Comparison of ENCODE assay signal across 8 cellular contexts in the genomic region with DNA sequence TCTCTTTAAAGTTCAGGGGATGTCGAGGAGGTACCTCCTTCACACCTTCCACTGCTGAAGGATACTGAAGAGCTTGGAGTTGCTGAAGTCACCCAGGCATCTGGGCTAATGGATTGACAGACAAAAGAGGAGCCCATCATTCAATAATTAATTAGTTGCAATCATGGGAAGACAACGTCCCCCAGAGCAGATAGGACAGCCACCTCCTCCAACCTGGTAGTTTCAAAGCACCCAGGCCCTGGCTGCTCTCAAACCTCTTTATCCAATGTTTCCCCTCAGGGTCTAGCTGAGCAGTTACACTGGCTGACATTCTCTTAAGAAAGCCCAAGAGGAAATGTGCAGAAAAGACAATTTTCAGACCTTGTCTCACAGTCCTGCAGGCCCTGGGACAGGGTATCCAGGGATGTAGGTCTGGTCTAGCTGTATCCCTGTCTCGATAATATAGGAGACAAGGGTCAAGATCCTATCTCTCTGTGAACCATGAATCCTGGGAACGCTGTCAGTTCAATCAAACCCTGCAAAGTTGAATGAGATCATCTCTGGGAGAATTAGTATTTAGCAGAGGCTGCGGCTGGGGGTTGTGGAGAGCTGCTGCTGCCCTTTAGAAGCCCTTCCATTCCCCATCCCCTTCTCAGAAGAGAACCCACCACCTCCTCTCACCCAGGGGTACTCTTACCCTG. TPM values are rescaled to one million over a fixed set of nuclear protein-coding genes. Genes with fewer than 3 reads are reported as not detected.
A peak's percentile ranks its signal among the peaks of the same experiment; 100 is the strongest.
DNase-seq lines count a peak whose midpoint lies in the region; TF ChIP-seq lines count a peak whose summit lies in the region.
"Had no signal": no experiment of that assay in that cellular context is flagged by ENCODE, and none has a peak within 500 bp of the region (broad histone marks: within the 10 kb centered on the region; RNA-seq: fewer than 3 reads in every experiment).

No MANE protein-coding gene starts in this region.

- peak overlapping the region; percentile 78 for H3K4me3 ChIP-seq in GM23248
- H3K4me3 ChIP-seq in PC-9: peak overlapping the region; percentile 94; the same call in 1 of the 2 replicates
- peak overlapping the region; percentile 51 to 53 for H3K4me3 ChIP-seq in prostate gland

- peak overlapping the region; percentile 88 for H3K4me3 Mint-ChIP-seq in glutamatergic neuron (ENCODE audit: unreplicated experiment)

- TSS peak; percentile 53 for BruUV-seq in PC-9 (replicated peaks; lab: Mats Ljungman, UMichigan)

- H3K4me2 ChIP-seq in GM23248 (ENCODE audit: unreplicated experiment) (no peak overlapping the region), PC-9 (peak overlapping the region; percentile 94)

- H3K79me2 ChIP-seq in GM23248 (ENCODE audit: insufficient read depth) (no peaks in the 10 kb centered on the region), PC-9 (ENCODE audit: low read depth) (peaks cover 6% of the 10 kb centered on the region; the same call in 1 of the 2 replicates)

- H3K9ac ChIP-seq in GM23248: no peak overlapping the region

- in situ Hi-C loops in GM23248 (cut with MboI): no loop called here

- POLR2A ChIA-PET in PC-9 (lab: Charles Lee; ENCODE audit: unreplicated experiment): no interaction called here

- 84 to 88% methylated on average over 5 of the region's 5 CpGs for whole genome bisulfite sequencing in GM23248 (ENCODE audit: low coverage in 1 of 2, low lambda C conversion rate in 2 of 2, missing lambda C conversion rate in 2 of 2), 2 experiments
- WGBS in prostate gland: 78% methylated on average over 5 of the region's 5 CpGs

- H3K36me3 Mint-ChIP-seq in glutamatergic neuron (ENCODE audit: unreplicated experiment): no peaks in the 10 kb centered on the region

- H3K9me2 ChIP-seq in GM23248 (ENCODE audit: insufficient read depth): no peaks in the 10 kb centered on the region
- H3K9me2 ChIP-seq in PC-9 (ENCODE audit: insufficient read depth): no peaks in the 10 kb centered on the region

- H3K27ac Mint-ChIP-seq in glutamatergic neuron (ENCODE audit: unreplicated experiment): peak overlapping the region; percentile 80

- intact Hi-C loops in PC-9 (cut with micrococcal nuclease; ENCODE audit: unreplicated experiment): no loop called here
- intact Hi-C loops in prostate gland (cut with DNase I): no loop called here

- H3K4me1 ChIP-seq in GM23248 (ENCODE audit: insufficient read depth) (peaks cover 14% of the 10 kb centered on the region), PC-9 (replicated peaks; ENCODE audit: insufficient read depth) (peaks cover 20% of the 10 kb centered on the region), prostate gland (replicated peaks) (no peaks in the 10 kb centered on the region)

- CTCF ChIA-PET in PC-9 (lab: Charles Lee): no interaction called here

- TF ChIP-seq CTCF in PC-9 (conservative IDR thresholded peaks at IDR 0.05): no peak
- TF ChIP-seq CTCF in glutamatergic neuron (IDR thresholded peaks at IDR 0.05; ENCODE audit: partially characterized antibody, unreplicated experiment): no peak
- TF ChIP-seq CTCF in prostate gland (IDR thresholded peaks at IDR 0.05): no peak

- 0 out of 2 replicates have a peak, but pooled peaks cover 14% of the 10 kb centered on the region for H3F3A ChIP-seq in GM23248 (ENCODE audit: insufficient read depth)
- H3F3A ChIP-seq in PC-9 (ENCODE audit: insufficient read depth, low read depth): peaks cover 8% of the 10 kb centered on the region; the same call in 1 of the 2 replicates

- peaks cover 5% of the 10 kb centered on the region for H3K9me3 Mint-ChIP-seq in glutamatergic neuron (ENCODE audit: unreplicated experiment)

- H3K4me1 Mint-ChIP-seq in glutamatergic neuron (ENCODE audit: low read depth, unreplicated experiment): peaks cover 3% of the 10 kb centered on the region

- no peaks in the 10 kb centered on the region for H3K36me3 ChIP-seq in GM23248 (ENCODE audit: low read depth)
- H3K36me3 ChIP-seq in PC-9 (ENCODE audit: low read depth): no peaks in the 10 kb centered on the region
- H3K36me3 ChIP-seq in prostate gland: no peaks in the 10 kb centered on the region

- no peak overlapping the region for H3K27ac ChIP-seq in GM23248
- H3K27ac ChIP-seq in PC-9: no peak overlapping the region
- peak overlapping the region; percentile 74 to 75 for H3K27ac ChIP-seq in prostate gland

- no peaks in the 10 kb centered on the region for H4K20me1 ChIP-seq in GM23248 (ENCODE audit: insufficient read depth)
- H4K20me1 ChIP-seq in PC-9 (ENCODE audit: insufficient read depth): no peaks in the 10 kb centered on the region

- H3K27me3 ChIP-seq in GM23248 (replicated peaks; ENCODE audit: insufficient read depth): no peaks in the 10 kb centered on the region
- no peaks in the 10 kb centered on the region for H3K27me3 ChIP-seq in PC-9 (ENCODE audit: insufficient read depth, low read depth)
- H3K27me3 ChIP-seq in prostate gland (replicated peaks; ENCODE audit: insufficient read depth): no peaks in the 10 kb centered on the region

- H3K27me3 Mint-ChIP-seq in glutamatergic neuron (ENCODE audit: unreplicated experiment): peaks cover 7% of the 10 kb centered on the region

- H2AFZ ChIP-seq in GM23248: peak overlapping the region; percentile 85; the same call in 1 of the 2 replicates
- peak overlapping the region; percentile 95; the same call in 1 of the 2 replicates for H2AFZ ChIP-seq in PC-9

- H3K9me3 ChIP-seq in GM23248 (ENCODE audit: low read depth) (no peaks in the 10 kb centered on the region), PC-9 (ENCODE audit: insufficient read depth, low read depth) (no peaks in the 10 kb centered on the region), prostate gland (no peaks in the 10 kb centered on the region)

- no peak for TF ChIP-seq POLR2A in prostate gland (IDR thresholded peaks at IDR 0.05)

- DNase-seq in GM23248 (no peak), PC-9 (peak in 1 of 2 experiments; percentile 21), glutamatergic neuron (no peak), prostate gland (ENCODE audit: low spot score) (no peak), NCI-H187 (lab: John Stamatoyannopoulos, UW) (no peak), SKM-1 (lab: John Stamatoyannopoulos, UW; ENCODE audit: unreplicated experiment) (no peak), epidermal melanocyte (ENCODE audit: insufficient read length, low spot score) (no peak)

RNA-seq across cellular contexts. Expression of a gene that starts 1.0 kb away (rescaled TPM):
- total RNA-seq in GM23248 (2014; rRNA removed; shearing (Covaris generic)): 2.7 and 9.0 TPM in 2 replicates
- polyA plus RNA-seq in GM23248 (2016; fragmentation: Nextera tagmentation; extraction: Ambion mirVana): 8.1 and 10.1 TPM in 2 replicates
- total RNA-seq in PC-9 (2021): 26.5 and 36.1 TPM in 2 replicates
- total RNA-seq in glutamatergic neuron (ENCODE audit: unreplicated experiment): 11.2 TPM
- total RNA-seq in prostate gland: 10 to 100 TPM in 1 of 2 donors, 1 to 10 TPM in 1; 6.9 to 11.3 TPM

RNA-seq across cellular contexts. Expression of a gene that starts 58.6 kb away (rescaled TPM):
- total RNA-seq in GM23248 (2014; rRNA removed; shearing (Covaris generic)): not detected in 2 replicates
- polyA plus RNA-seq in GM23248 (2016; fragmentation: Nextera tagmentation; extraction: Ambion mirVana): not detected in 2 replicates
- total RNA-seq in PC-9 (2021) (not detected in 2 replicates), glutamatergic neuron (ENCODE audit: unreplicated experiment) (not detected), prostate gland (not detected)
- total RNA-seq: omental fat pad had no signal

Comparison
In these comparisons a context has a peak if more than half of its experiments do, and no peak if none do; other contexts are left out.
1. H3K27ac ChIP-seq: peak in prostate gland (2 of 2); none in GM23248 (single experiment) and PC-9 (single experiment).
2. Peak in every context shown above with its lines, with median percentiles within 50 percentile points of each other: H3K4me3 ChIP-seq.